In the genomic region with DNA sequence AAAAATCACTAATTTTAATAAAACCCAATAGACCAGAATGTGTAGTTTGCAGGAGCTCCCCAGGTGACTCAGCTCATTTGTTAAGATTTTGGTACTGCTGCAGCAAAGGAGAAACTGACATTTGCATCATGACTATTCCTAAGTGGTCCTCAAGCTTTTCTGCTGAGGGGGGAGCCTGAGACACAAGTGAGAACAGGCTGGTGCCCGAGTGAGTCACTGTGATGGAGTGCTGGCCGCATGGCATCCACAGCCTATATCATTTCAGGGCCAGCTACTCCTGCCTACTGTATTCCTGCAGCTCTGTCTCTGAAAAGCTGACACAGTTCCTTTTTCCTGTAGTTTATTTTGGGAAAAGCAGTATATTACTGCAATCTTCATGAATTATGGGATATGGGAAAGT, we compare ENCODE assay signal across 28 cellular contexts.
"Had no signal": no experiment of that assay in that cellular context is flagged by ENCODE, and none has a peak within 500 bp of the region (broad histone marks: within the 10 kb centered on the region; RNA-seq: fewer than 3 reads in every experiment).

No MANE protein-coding gene starts in this region.

- H2AFZ ChIP-seq: neural progenitor cell had no signal

- H3K27ac Mint-ChIP-seq: mesothelial cell of epicardium; naive B cell; natural killer cell; nephron progenitor cell; neural progenitor cell; progenitor cell of endocrine pancreas; stimulated activated naive B cell treated with anti-CD40 and anti-IgM and Interleukin-4, amounts not matched to agents 10 μg/mL and 1 μg/mL and 100 μg/mL, for 72 hours had no signal

- H3K36me3 ChIP-seq: neural progenitor cell, neutrophil, ovary, sigmoid colon, stomach, thyroid gland, transverse colon, upper lobe of left lung, vagina had no signal

- H3K9me3 ChIP-seq: neutrophil, ovary, sigmoid colon, stomach, testis, thyroid gland, transverse colon, upper lobe of left lung, vagina had no signal

- DNase-seq: hippocampal formation; kidney glomerular epithelial cell; left cardiac atrium; mesendoderm; naive B cell; natural killer cell; nephron progenitor cell; ovary; retina; right cardiac atrium; sigmoid colon; stimulated activated CD4-positive, alpha-beta T cell treated with anti-CD3 and anti-CD28 coated beads, Interleukin-12 subunit alpha, Interleukin-12 subunit beta, amount 100 ng/mL, for 4 hours; stimulated activated CD4-positive, alpha-beta T cell treated with anti-CD3 and anti-CD28 coated beads, Interleukin-15, amount 100 ng/mL, for 24 hours; stimulated activated CD4-positive, alpha-beta T cell treated with anti-CD3 and anti-CD28 coated beads, Interleukin-2, amount 100 ng/mL, for 24 hours; stimulated activated CD4-positive, alpha-beta T cell treated with anti-CD3 and anti-CD28 coated beads, Interleukin-4, amount 100 ng/mL, for 1 hour; stimulated activated naive B cell treated with anti-CD40 and anti-IgM and Interleukin-4, amounts not matched to agents 10 μg/mL and 1 μg/mL and 100 μg/mL, for 72 hours; stimulated activated naive CD8-positive, alpha-beta T cell treated with anti-CD3 and anti-CD28 coated beads, Interleukin-15, Interleukin-2, amounts not matched to agents 100 U/mL and 50 U/mL, for 24 hours; stomach; testis; thyroid gland; transverse colon; upper lobe of left lung had no signal

- H3K27ac ChIP-seq: neural progenitor cell, neutrophil, ovary, sigmoid colon, stomach, testis, thyroid gland, transverse colon, upper lobe of left lung, vagina had no signal

- H3K27me3 ChIP-seq: neural progenitor cell, neutrophil, ovary, sigmoid colon, stomach, testis, thyroid gland, transverse colon, upper lobe of left lung, vagina had no signal

- H3K4me3 Mint-ChIP-seq: mesothelial cell of epicardium; naive B cell; natural killer cell; nephron progenitor cell; neural progenitor cell; stimulated activated naive B cell treated with anti-CD40 and anti-IgM and Interleukin-4, amounts not matched to agents 10 μg/mL and 1 μg/mL and 100 μg/mL, for 72 hours had no signal

- H3K9me3 Mint-ChIP-seq: natural killer cell; nephron progenitor cell; neural progenitor cell; stimulated activated naive B cell treated with anti-CD40 and anti-IgM and Interleukin-4, amounts not matched to agents 10 μg/mL and 1 μg/mL and 100 μg/mL, for 72 hours had no signal

- H3K4me3 ChIP-seq: lung, neural progenitor cell, ovary, sigmoid colon, stomach, testis, thyroid gland, transverse colon, upper lobe of left lung, vagina had no signal

- H3K4me1 ChIP-seq: neural progenitor cell, stomach, testis, thyroid gland, transverse colon, upper lobe of left lung, vagina had no signal

- H3K4me2 ChIP-seq: neural progenitor cell had no signal

- H3K9ac ChIP-seq: neural progenitor cell had no signal

- H3K4me1 Mint-ChIP-seq: natural killer cell, neural progenitor cell had no signal

- H3K36me3 Mint-ChIP-seq: mesothelial cell of epicardium, naive B cell, natural killer cell, neural progenitor cell had no signal

- H3K27me3 Mint-ChIP-seq: progenitor cell of endocrine pancreas had no signal
